In the genomic region with DNA sequence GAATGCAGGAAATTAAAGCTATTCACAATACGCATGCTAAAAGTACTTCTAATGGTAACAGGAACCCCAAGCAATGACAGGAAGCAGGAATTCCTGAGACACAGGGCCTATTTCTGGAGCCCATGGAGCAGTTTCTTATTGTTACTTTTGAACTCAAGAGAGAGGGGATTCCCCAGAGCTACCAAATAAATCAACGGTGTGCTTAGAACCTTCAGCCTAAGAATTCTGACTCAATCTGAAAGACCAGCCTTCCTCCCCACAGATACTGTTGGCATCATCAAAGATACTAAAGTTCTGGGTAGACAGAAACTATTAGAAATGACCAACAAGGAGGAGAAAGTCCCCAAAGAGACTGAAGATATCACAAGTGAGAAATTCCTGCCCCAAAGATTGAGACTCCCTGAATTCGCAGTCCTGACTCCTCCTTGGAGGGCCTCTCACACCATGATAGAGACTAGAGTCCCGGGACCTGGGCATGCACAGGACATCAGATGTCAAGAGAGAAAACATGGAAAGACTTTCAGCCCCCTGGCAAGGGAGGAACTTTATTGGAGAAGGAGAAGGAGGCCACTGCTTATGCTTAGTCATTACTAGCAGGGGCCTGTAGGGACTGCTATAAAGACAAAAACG, we compare ENCODE assay signal across 11 cellular contexts. TPM values are rescaled to one million over a fixed set of nuclear protein-coding genes. Genes with fewer than 3 reads are reported as not detected.
DNase-seq lines count a peak whose midpoint lies in the region; ATAC-seq and TF ChIP-seq lines count a peak whose summit lies in the region.
"Had no signal": no experiment of that assay in that cellular context is flagged by ENCODE, and none has a peak within 500 bp of the region (broad histone marks: within the 10 kb centered on the region; RNA-seq: fewer than 3 reads in every experiment).

No MANE protein-coding gene starts in this region.

- H3K4me1 ChIP-seq in naive thymus-derived CD4-positive, alpha-beta T cell (ENCODE audit: control insufficient read depth in 2 of 2, insufficient read depth in 2 of 2, low read length in 2 of 2): peaks cover 4 to 14% of the 10 kb centered on the region in 2 donors
- H3K4me1 ChIP-seq in suprapubic skin: peaks cover 5% of the 10 kb centered on the region

- DNase-seq in GM13977 (ENCODE audit: low spot score) (peak; percentile 62), GM19238 (ENCODE audit: insufficient read length, low spot score) (peak; percentile 11), substantia nigra (lab: John Stamatoyannopoulos, UW) (no peak), suprapubic skin (ENCODE audit: low spot score in 2 of 2) (no peak)
- peak; percentile 10 for DNase-seq in activated naive CD8-positive, alpha-beta T cell treated with anti-CD3 and anti-CD28 coated beads for 36 hours
- DNase-seq in naive thymus-derived CD4-positive, alpha-beta T cell: no peak
- DNase-seq in effector memory CD8-positive, alpha-beta T cell: no peak
- DNase-seq: NCI-H226, upper lobe of left lung had no signal

- H3K9me3 ChIP-seq in naive thymus-derived CD4-positive, alpha-beta T cell (ENCODE audit: control insufficient read depth in 2 of 3, low read length in 3 of 3): no peaks in the 10 kb centered on the region
- H3K9me3 ChIP-seq in suprapubic skin: no peaks in the 10 kb centered on the region
- H3K9me3 ChIP-seq: esophagus muscularis mucosa, upper lobe of left lung had no signal

- CTCF ChIA-PET in naive thymus-derived CD4-positive, alpha-beta T cell (lab: Charles Lee): interaction anchor here (0.5 to 1.3 kb wide), 2 partner anchors 24 to 302 kb away, joined by 3 to 4 read pairs; no protein-coding TSS in a partner anchor

- TF ChIP-seq POLR2A in suprapubic skin (IDR thresholded peaks at IDR 0.05): no peak

- peaks cover 35% of the 10 kb centered on the region for H3K4me1 Mint-ChIP-seq in activated naive CD8-positive, alpha-beta T cell treated with anti-CD3 and anti-CD28 coated beads for 36 hours
- H3K4me1 Mint-ChIP-seq in naive thymus-derived CD4-positive, alpha-beta T cell: peaks cover 2 to 41% (median 33%) of the 10 kb centered on the region in 7 donors
- peaks cover 0 to 11% of the 10 kb centered on the region in 2 donors for H3K4me1 Mint-ChIP-seq in effector memory CD8-positive, alpha-beta T cell (ENCODE audit: low read depth in 2 of 2)

- H3K27ac Mint-ChIP-seq in activated naive CD8-positive, alpha-beta T cell treated with anti-CD3 and anti-CD28 coated beads for 36 hours: peak overlapping the region; percentile 78
- H3K27ac Mint-ChIP-seq in naive thymus-derived CD4-positive, alpha-beta T cell: peak overlapping the region in 3 of 9 donors; percentile 30 to 70 (median 59)
- no peak overlapping the region for H3K27ac Mint-ChIP-seq in effector memory CD8-positive, alpha-beta T cell

- POLR2A ChIA-PET in naive thymus-derived CD4-positive, alpha-beta T cell (lab: Charles Lee): interaction anchor here (1.2 kb wide), 1 partner anchor 20 kb away, joined by 3 read pairs; no protein-coding TSS in a partner anchor

- intact Hi-C loops in naive thymus-derived CD4-positive, alpha-beta T cell (cut with micrococcal nuclease): no loop called here

- in situ Hi-C loops in GM13977 (cut with MboI; ENCODE audit: low pct_unique_long_range_greater_than_20kb, low sequenced_read_pairs, unreplicated experiment): no loop called here

- WGBS in suprapubic skin: 69% methylated on average over 5 of the region's 5 CpGs

- peaks cover 15% of the 10 kb centered on the region for H3K9me3 Mint-ChIP-seq in activated naive CD8-positive, alpha-beta T cell treated with anti-CD3 and anti-CD28 coated beads for 36 hours
- H3K9me3 Mint-ChIP-seq in naive thymus-derived CD4-positive, alpha-beta T cell: peaks cover 0 to 18% (median 0%) of the 10 kb centered on the region in 11 donors
- H3K9me3 Mint-ChIP-seq in effector memory CD8-positive, alpha-beta T cell: no peaks in the 10 kb centered on the region

- peaks cover 6% of the 10 kb centered on the region for H3K36me3 Mint-ChIP-seq in activated naive CD8-positive, alpha-beta T cell treated with anti-CD3 and anti-CD28 coated beads for 36 hours
- H3K36me3 Mint-ChIP-seq in naive thymus-derived CD4-positive, alpha-beta T cell: peaks cover 0 to 13% (median 0%) of the 10 kb centered on the region in 5 donors
- H3K36me3 Mint-ChIP-seq in effector memory CD8-positive, alpha-beta T cell (ENCODE audit: insufficient read depth): peaks cover 2% of the 10 kb centered on the region

- H3K27me3 ChIP-seq in naive thymus-derived CD4-positive, alpha-beta T cell (ENCODE audit: control insufficient read depth in 2 of 2, insufficient read depth in 2 of 2, low read length in 2 of 2): no peaks in the 10 kb centered on the region
- no peaks in the 10 kb centered on the region for H3K27me3 ChIP-seq in suprapubic skin
- H3K27me3 ChIP-seq: esophagus muscularis mucosa, upper lobe of left lung had no signal

- no peak overlapping the region for H3K4me3 Mint-ChIP-seq in activated naive CD8-positive, alpha-beta T cell treated with anti-CD3 and anti-CD28 coated beads for 36 hours
- H3K4me3 Mint-ChIP-seq in naive thymus-derived CD4-positive, alpha-beta T cell: peak overlapping the region in 2 of 10 donors; percentile 4 to 44
- no peak overlapping the region for H3K4me3 Mint-ChIP-seq in effector memory CD8-positive, alpha-beta T cell

- no peak overlapping the region for H3K27ac ChIP-seq in naive thymus-derived CD4-positive, alpha-beta T cell (ENCODE audit: low read depth, low read length)
- no peak overlapping the region for H3K27ac ChIP-seq in substantia nigra (ENCODE audit: low read depth, low read length, poor library complexity, severe bottlenecking)
- no peak overlapping the region for H3K27ac ChIP-seq in suprapubic skin

- no peak for TF ChIP-seq EP300 in suprapubic skin (IDR thresholded peaks at IDR 0.05)

- H3K36me3 ChIP-seq in naive thymus-derived CD4-positive, alpha-beta T cell (ENCODE audit: control insufficient read depth in 2 of 3, insufficient read depth in 3 of 3, low read length in 3 of 3): no peaks in the 10 kb centered on the region
- H3K36me3 ChIP-seq in suprapubic skin: no peaks in the 10 kb centered on the region
- H3K36me3 ChIP-seq: upper lobe of left lung had no signal

- no peak overlapping the region for H3K4me3 ChIP-seq in naive thymus-derived CD4-positive, alpha-beta T cell (ENCODE audit: low read length)
- H3K4me3 ChIP-seq in suprapubic skin: no peak overlapping the region
- H3K4me3 ChIP-seq: esophagus muscularis mucosa, upper lobe of left lung had no signal

- no peak for TF ChIP-seq CTCF in GM13977 (IDR thresholded peaks at IDR 0.05; ENCODE audit: extremely low read depth, insufficient read depth, missing control alignments)
- TF ChIP-seq CTCF in suprapubic skin (IDR thresholded peaks at IDR 0.05): no peak

- ATAC-seq in HG02943 (IDR thresholded peaks at IDR 0.05; ENCODE audit: low read depth, unreplicated experiment): peak; percentile 61
- ATAC-seq in naive thymus-derived CD4-positive, alpha-beta T cell: no peak
- no peak for ATAC-seq in effector memory CD8-positive, alpha-beta T cell (replicated peaks)

- peaks cover 2% of the 10 kb centered on the region for H3K27me3 Mint-ChIP-seq in activated naive CD8-positive, alpha-beta T cell treated with anti-CD3 and anti-CD28 coated beads for 36 hours
- peaks cover 0 to 9% (median 3%) of the 10 kb centered on the region in 5 donors for H3K27me3 Mint-ChIP-seq in naive thymus-derived CD4-positive, alpha-beta T cell
- peaks cover 3 to 4% of the 10 kb centered on the region in 2 donors for H3K27me3 Mint-ChIP-seq in effector memory CD8-positive, alpha-beta T cell

RNA-seq across cellular contexts. Expression of a gene that starts 32.7 kb away (rescaled TPM):
- total RNA-seq in activated naive CD8-positive, alpha-beta T cell treated with anti-CD3 and anti-CD28 coated beads for 36 hours: 100 to 1,000 TPM; 235 to 243 TPM
- 100 to 1,000 TPM; 112 to 180 (median 116) TPM for total RNA-seq in naive thymus-derived CD4-positive, alpha-beta T cell
- polyA plus RNA-seq in naive thymus-derived CD4-positive, alpha-beta T cell: 100 to 1,000 TPM; 169 to 206 TPM
- 10 to 100 TPM; 28.2 to 63.5 (median 54.4) TPM for total RNA-seq in suprapubic skin

RNA-seq across cellular contexts. Expression of a gene that starts 46.8 kb away (rescaled TPM):
- total RNA-seq in activated naive CD8-positive, alpha-beta T cell treated with anti-CD3 and anti-CD28 coated beads for 36 hours: not detected
- total RNA-seq in naive thymus-derived CD4-positive, alpha-beta T cell: under 1 TPM in 2 of 5 experiments, not detected in 3; 0.42 to 0.94 TPM
- under 1 TPM in 1 of 2 donors, not detected in 1; 0.35 TPM for polyA plus RNA-seq in naive thymus-derived CD4-positive, alpha-beta T cell
- total RNA-seq in suprapubic skin: 1 to 10 TPM; 1.0 to 4.3 (median 2.6) TPM

Comparison
In these comparisons a context has a peak if more than half of its experiments do, and no peak if none do; other contexts are left out.
1. DNase-seq: peak in GM13977 (single experiment), GM19238 (single experiment) and activated naive CD8-positive, alpha-beta T cell treated with anti-CD3 and anti-CD28 coated beads for 36 hours (single experiment); none in naive thymus-derived CD4-positive, alpha-beta T cell (0 of 9), substantia nigra (0 of 49), suprapubic skin (0 of 2) and effector memory CD8-positive, alpha-beta T cell (0 of 3).